16 cellular contexts compared by ENCODE assay signal in the genomic region with DNA sequence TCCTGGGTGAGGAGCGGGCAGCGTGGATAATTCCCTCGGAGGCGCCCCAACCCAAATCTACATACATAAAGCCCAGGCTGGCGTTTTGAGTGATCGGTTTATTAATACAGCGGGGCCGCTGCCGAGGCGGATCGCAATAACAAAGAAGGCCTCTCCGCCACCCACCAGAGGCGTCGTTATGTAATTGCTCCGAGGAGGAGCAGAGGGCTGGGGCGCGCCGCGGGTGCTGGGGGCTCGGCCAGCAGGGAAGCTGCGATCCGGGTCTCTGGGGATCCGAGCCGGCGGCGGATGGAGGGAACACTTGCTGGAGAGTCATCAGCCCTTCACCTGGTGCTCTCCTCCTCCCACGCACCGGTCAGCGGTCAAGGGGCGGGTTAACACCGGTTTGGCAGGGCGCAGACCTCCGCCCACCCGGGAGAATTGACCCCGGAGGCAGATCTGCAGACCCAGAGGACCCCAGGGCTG. TPM values are rescaled to one million over a fixed set of nuclear protein-coding genes. Genes with fewer than 3 reads are reported as not detected.
DNase-seq lines count a peak whose midpoint lies in the region; FAIRE-seq and TF ChIP-seq lines count a peak whose summit lies in the region.
"Had no signal": no experiment of that assay in that cellular context is flagged by ENCODE, and none has a peak within 500 bp of the region (broad histone marks: within the 10 kb centered on the region; RNA-seq: fewer than 3 reads in every experiment).

No MANE protein-coding gene starts in this region.

- H4K8ac ChIP-seq in mesenchymal stem cell (ENCODE audit: low read length) = peak overlapping the region; percentile 85

- no peak overlapping the region for H3K27ac Mint-ChIP-seq in endodermal cell
- H3K27ac Mint-ChIP-seq: activated naive CD4-positive, alpha-beta T cell treated with anti-CD3 and anti-CD28 coated beads, Interleukin-2, amount 50 U/mL, for 72 hours had no signal

- peak overlapping the region; percentile 56 to 64 for H3K18ac ChIP-seq in mesenchymal stem cell (ENCODE audit: low read depth in 1 of 2, low read length in 2 of 2)

- FAIRE-seq in small intestine (lab: Jason Lieb, UNC) = no peak

- H3K79me1 ChIP-seq in mesenchymal stem cell (replicated peaks; ENCODE audit: low read length, poor library complexity, severe bottlenecking) = no peaks in the 10 kb centered on the region

- no peaks in the 10 kb centered on the region for H3K9me3 Mint-ChIP-seq in endodermal cell
- H3K9me3 Mint-ChIP-seq: activated naive CD4-positive, alpha-beta T cell treated with anti-CD3 and anti-CD28 coated beads, Interleukin-2, amount 50 U/mL, for 72 hours had no signal

- WGBS in endodermal cell (ENCODE audit: insufficient coverage in 1 of 2, insufficient read length in 1 of 2), 2 experiments = 3 to 22% methylated on average over 13 to 35 of the region's 35 CpGs
- 12% methylated on average over 30 of the region's 35 CpGs for WGBS in mesenchymal stem cell
- WGBS in small intestine, 3 donors = 12 to 52% (median 40%) methylated on average over 29 to 35 of the region's 35 CpGs

- H4K91ac ChIP-seq in mesenchymal stem cell (ENCODE audit: low read length) = peak overlapping the region; percentile 19

- H3K4me2 ChIP-seq in BLaER1 (peak overlapping the region; percentile 85), mesenchymal stem cell (ENCODE audit: low read length, poor library complexity, severe bottlenecking) (peak overlapping the region; percentile 36)
- H3K4me2 ChIP-seq: KMS-11 had no signal

- no peak overlapping the region for H3K4me3 ChIP-seq in BLaER1
- H3K4me3 ChIP-seq in NB4 (ENCODE audit: low read depth, low read length) = no peak overlapping the region
- no peak overlapping the region for H3K4me3 ChIP-seq in endodermal cell (ENCODE audit: low read length)
- no peak overlapping the region for H3K4me3 ChIP-seq in mesenchymal stem cell (ENCODE audit: insufficient read depth in 1 of 2, low read depth in 1 of 2, low read length in 2 of 2)
- no peak overlapping the region for H3K4me3 ChIP-seq in small intestine (ENCODE audit: low read depth in 1 of 2, low read length in 2 of 2)
- no peak overlapping the region for H3K4me3 ChIP-seq in colonic mucosa
- H3K4me3 ChIP-seq: mucosa of descending colon, sigmoid colon had no signal

- no peak overlapping the region for H2BK120ac ChIP-seq in mesenchymal stem cell (ENCODE audit: low read depth, low read length)

- H3K36me3 ChIP-seq in BLaER1 = no peaks in the 10 kb centered on the region
- H3K36me3 ChIP-seq in endodermal cell (ENCODE audit: control insufficient read depth, insufficient read depth, low read length) = no peaks in the 10 kb centered on the region
- no peaks in the 10 kb centered on the region for H3K36me3 ChIP-seq in mesenchymal stem cell (ENCODE audit: control insufficient read depth in 1 of 2, insufficient read depth in 2 of 2, low read depth in 1 of 2, low read length in 2 of 2)
- no peaks in the 10 kb centered on the region for H3K36me3 ChIP-seq in small intestine (ENCODE audit: control insufficient read depth in 2 of 2, insufficient read depth in 2 of 2, low read length in 2 of 2)
- no peaks in the 10 kb centered on the region for H3K36me3 ChIP-seq in colonic mucosa
- H3K36me3 ChIP-seq: sigmoid colon had no signal

- H3K9me3 ChIP-seq in BLaER1 (no peaks in the 10 kb centered on the region), endodermal cell (ENCODE audit: control insufficient read depth, low read length) (no peaks in the 10 kb centered on the region), mesenchymal stem cell (ENCODE audit: control insufficient read depth, low read length) (no peaks in the 10 kb centered on the region), small intestine (ENCODE audit: control insufficient read depth, low read depth) (no peaks in the 10 kb centered on the region), colonic mucosa (no peaks in the 10 kb centered on the region)
- H3K9me3 ChIP-seq: mucosa of descending colon, sigmoid colon had no signal

- peaks cover 97% of the 10 kb centered on the region for H3K4me1 ChIP-seq in BLaER1
- H3K4me1 ChIP-seq in endodermal cell (ENCODE audit: control insufficient read depth, insufficient read depth, low read length) = peaks cover 32% of the 10 kb centered on the region
- H3K4me1 ChIP-seq in mesenchymal stem cell (ENCODE audit: control insufficient read depth, insufficient read depth, low read depth, low read length) = peaks cover 32% of the 10 kb centered on the region
- peaks cover 4 to 5% of the 10 kb centered on the region in 2 donors for H3K4me1 ChIP-seq in small intestine (ENCODE audit: control insufficient read depth in 2 of 2, insufficient read depth in 1 of 2, low read depth in 1 of 2, low read length in 1 of 2)
- H3K4me1 ChIP-seq in colonic mucosa = peaks cover 18% of the 10 kb centered on the region

- H3K9ac ChIP-seq in BLaER1 = no peak overlapping the region
- H3K9ac ChIP-seq in endodermal cell (ENCODE audit: extremely low read depth, low read length, poor library complexity, severe bottlenecking) = no peak overlapping the region
- H3K9ac ChIP-seq in mesenchymal stem cell (ENCODE audit: low read length) = peak overlapping the region; percentile 8
- peak overlapping the region in 1 of 2 donors; percentile 41 for H3K9ac ChIP-seq in colonic mucosa (ENCODE audit: low read depth in 2 of 2, low read length in 2 of 2)
- H3K9ac ChIP-seq: KMS-11 had no signal

- H3K36me3 Mint-ChIP-seq in endodermal cell (ENCODE audit: low read depth) = no peaks in the 10 kb centered on the region
- H3K36me3 Mint-ChIP-seq: activated naive CD4-positive, alpha-beta T cell treated with anti-CD3 and anti-CD28 coated beads, Interleukin-2, amount 50 U/mL, for 72 hours had no signal

- H3K27ac ChIP-seq in BLaER1 = peak overlapping the region; percentile 82
- H3K27ac ChIP-seq in endodermal cell (ENCODE audit: low read depth, low read length) = peak overlapping the region; percentile 40
- H3K27ac ChIP-seq in mesenchymal stem cell (ENCODE audit: low read length, poor library complexity, severe bottlenecking) = no peak overlapping the region
- no peak overlapping the region for H3K27ac ChIP-seq in small intestine (ENCODE audit: low read depth in 1 of 2, low read length in 1 of 2)
- H3K27ac ChIP-seq in colonic mucosa = no peak overlapping the region
- H3K27ac ChIP-seq: KMS-11 had no signal

- no peak overlapping the region for H2AFZ ChIP-seq in mesenchymal stem cell (ENCODE audit: low read depth, low read length)

- H2AK5ac ChIP-seq in mesenchymal stem cell (ENCODE audit: low read length, severe bottlenecking) = no peak overlapping the region

- peak overlapping the region; percentile 42 for H3K4me3 Mint-ChIP-seq in endodermal cell

- peak overlapping the region; percentile 15 for H2BK15ac ChIP-seq in mesenchymal stem cell (ENCODE audit: low read depth, poor library complexity, severe bottlenecking)

- H2BK5ac ChIP-seq in mesenchymal stem cell (ENCODE audit: low read depth, low read length, poor library complexity, severe bottlenecking) = no peak overlapping the region

- peaks cover 81% of the 10 kb centered on the region for H3K4me1 Mint-ChIP-seq in endodermal cell

- intact Hi-C loops in colonic mucosa (cut with DNase I) = no loop called here

- peak; percentile 78 for DNase-seq in NB4 (ENCODE audit: low read depth)
- peak; percentile 82 for DNase-seq in endodermal cell
- no peak for DNase-seq in mesenchymal stem cell
- DNase-seq in stimulated activated CD4-positive, alpha-beta T cell treated with anti-CD3 and anti-CD28 coated beads, Interleukin-2, amount 100 ng/mL, for 24 hours = no peak
- no peak for DNase-seq in small intestine
- no peak for DNase-seq in colonic mucosa
- no peak for DNase-seq in 8988T
- DNase-seq: activated CD8-positive, alpha-beta memory T cell treated with anti-CD3 and anti-CD28 coated beads, Interleukin-2, amount 50 U/mL, for 4 hours; cerebellar nuclear complex; sigmoid colon; stimulated activated naive CD4-positive, alpha-beta T cell; SW 1271 had no signal

- TF ChIP-seq CTCF in NB4 (IDR thresholded peaks at IDR 0.05; ENCODE audit: low read depth, low read length) = no peak
- TF ChIP-seq CTCF in endodermal cell (conservative IDR thresholded peaks at IDR 0.05) = no peak
- TF ChIP-seq CTCF in colonic mucosa (IDR thresholded peaks at IDR 0.05) = no peak

- no peaks in the 10 kb centered on the region for H3K27me3 ChIP-seq in BLaER1
- no peaks in the 10 kb centered on the region for H3K27me3 ChIP-seq in endodermal cell (ENCODE audit: control insufficient read depth, insufficient read depth, low read length, poor library complexity, severe bottlenecking)
- peaks cover 3 to 23% of the 10 kb centered on the region in 2 experiments for H3K27me3 ChIP-seq in mesenchymal stem cell (ENCODE audit: control insufficient read depth in 1 of 2, insufficient read depth in 1 of 2, low read length in 2 of 2)
- no peaks in the 10 kb centered on the region for H3K27me3 ChIP-seq in small intestine (ENCODE audit: control insufficient read depth in 2 of 2, insufficient read depth in 2 of 2, low read length in 2 of 2)
- no peaks in the 10 kb centered on the region for H3K27me3 ChIP-seq in colonic mucosa

- H3K23ac ChIP-seq in mesenchymal stem cell (ENCODE audit: low read length in 2 of 2) = no peak overlapping the region

- TF ChIP-seq POLR2A in NB4 (IDR thresholded peaks at IDR 0.05; ENCODE audit: extremely low read depth, insufficient read length) = no peak

- H2BK12ac ChIP-seq in mesenchymal stem cell (ENCODE audit: low read length in 2 of 2) = peak overlapping the region; percentile 61 to 75

- peaks cover 5% of the 10 kb centered on the region for H3K27me3 Mint-ChIP-seq in endodermal cell (ENCODE audit: insufficient read depth)

- no peak overlapping the region for H3K14ac ChIP-seq in mesenchymal stem cell (ENCODE audit: low read length in 2 of 2)

- no peaks in the 10 kb centered on the region for H4K20me1 ChIP-seq in BLaER1

- H3K4ac ChIP-seq in mesenchymal stem cell (ENCODE audit: low read depth in 1 of 2, low read length in 2 of 2) = peak overlapping the region; percentile 33 to 35

RNA-seq across cellular contexts. Expression of a gene that starts 6.4 kb away (rescaled TPM):
- total RNA-seq in endodermal cell (100 to 1,000 TPM; 136 to 203 TPM), colonic mucosa (100 to 1,000 TPM; 103 to 158 TPM)
- polyA plus RNA-seq in endodermal cell (2013, experiment 1 of 2) = 94.6 TPM
- polyA plus RNA-seq in endodermal cell (2013, experiment 2 of 2) = 91.2 TPM
- 235 TPM for polyA plus RNA-seq in mesenchymal stem cell (2013, experiment 1 of 2)
- polyA plus RNA-seq in mesenchymal stem cell (2013, experiment 2 of 2) = 235 TPM
- 100 to 1,000 TPM in 1 of 3 donors, 10 to 100 TPM in 1, 1 to 10 TPM in 1; 6.8 to 105 (median 11.2) TPM for polyA plus RNA-seq in small intestine

Comparison
In these comparisons a context has a peak if more than half of its experiments do, and no peak if none do; other contexts are left out.
1. H3K27ac ChIP-seq: peak in BLaER1 (single experiment) and endodermal cell (single experiment); none in mesenchymal stem cell (single experiment), small intestine (0 of 2) and colonic mucosa (single experiment).
2. DNase-seq: peak in NB4 (single experiment) and endodermal cell (single experiment); none in mesenchymal stem cell (single experiment), stimulated activated CD4-positive, alpha-beta T cell treated with anti-CD3 and anti-CD28 coated beads, Interleukin-2, amount 100 ng/mL, for 24 hours (0 of 2), small intestine (single experiment), colonic mucosa (single experiment) and 8988T (single experiment).